ENCODE assay signal across 9 cellular contexts in the genomic region with DNA sequence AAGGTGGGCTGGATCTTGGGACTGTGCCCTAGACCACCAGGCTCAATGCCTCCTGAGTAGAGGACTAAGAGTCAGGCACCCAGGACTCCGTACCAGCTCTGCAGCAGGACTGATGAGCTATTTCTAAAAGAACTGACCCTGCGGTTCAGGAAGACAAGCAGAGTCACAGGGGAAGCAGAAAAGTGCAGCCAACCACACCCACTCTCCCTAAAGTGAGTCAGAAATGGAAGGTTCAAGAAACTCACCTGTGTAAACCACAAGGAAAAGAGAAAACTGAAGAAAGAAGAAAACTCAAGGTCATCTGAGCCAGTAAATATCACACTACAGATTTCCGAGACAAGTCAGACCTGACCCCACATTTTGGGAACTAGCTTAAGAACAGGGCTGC. TPM values are rescaled to one million over a fixed set of nuclear protein-coding genes. Genes with fewer than 3 reads are reported as not detected.
DNase-seq lines count a peak whose midpoint lies in the region; ATAC-seq and TF ChIP-seq lines count a peak whose summit lies in the region.
"Had no signal": no experiment of that assay in that cellular context is flagged by ENCODE, and none has a peak within 500 bp of the region (broad histone marks: within the 10 kb centered on the region; RNA-seq: fewer than 3 reads in every experiment).

No MANE protein-coding gene starts in this region.

- 90 to 100% methylated on average over 2 to 3 of the region's 3 CpGs for WGBS in endodermal cell (ENCODE audit: insufficient coverage in 1 of 2, insufficient read length in 1 of 2), 2 experiments

- no peaks in the 10 kb centered on the region for H3K9me3 Mint-ChIP-seq in activated CD4-positive, alpha-beta T cell treated with anti-CD3 and anti-CD28 coated beads, Interleukin-2, amount 10 ng/mL, durations not matched to agents 7 days and 5 days
- H3K9me3 Mint-ChIP-seq in immature natural killer cell (no peaks in the 10 kb centered on the region), endodermal cell (peaks cover 2% of the 10 kb centered on the region)
- H3K9me3 Mint-ChIP-seq in stimulated activated naive CD8-positive, alpha-beta T cell treated with anti-CD3 and anti-CD28 coated beads, Interleukin-15, amount 100 ng/mL, for 72 hours = no peaks in the 10 kb centered on the region

- no peak for TF ChIP-seq CTCF in endodermal cell (conservative IDR thresholded peaks at IDR 0.05)

- no peak for DNase-seq in activated CD4-positive, alpha-beta T cell treated with anti-CD3 and anti-CD28 coated beads, Interleukin-2, amount 10 ng/mL, durations not matched to agents 7 days and 5 days
- DNase-seq in activated CD4-positive, alpha-beta T cell treated with anti-CD3 and anti-CD28 coated beads for 1 hour = no peak
- DNase-seq in T-helper 17 cell (no peak), immature natural killer cell (no peak), C1 segment of cervical spinal cord (lab: John Stamatoyannopoulos, UW) (no peak), endodermal cell (no peak)
- DNase-seq in stimulated activated naive CD8-positive, alpha-beta T cell treated with anti-CD3 and anti-CD28 coated beads, Interleukin-15, amount 100 ng/mL, for 72 hours = no peak

- peaks cover 70% of the 10 kb centered on the region for H3K4me1 Mint-ChIP-seq in activated CD4-positive, alpha-beta T cell treated with anti-CD3 and anti-CD28 coated beads, Interleukin-2, amount 10 ng/mL, durations not matched to agents 7 days and 5 days
- H3K4me1 Mint-ChIP-seq in T-helper 17 cell (peaks cover 49% of the 10 kb centered on the region), immature natural killer cell (peaks cover 53 to 74% of the 10 kb centered on the region in 2 donors), endodermal cell (no peaks in the 10 kb centered on the region)
- peaks cover 72% of the 10 kb centered on the region for H3K4me1 Mint-ChIP-seq in stimulated activated naive CD8-positive, alpha-beta T cell treated with anti-CD3 and anti-CD28 coated beads, Interleukin-15, amount 100 ng/mL, for 72 hours

- no peaks in the 10 kb centered on the region for H3K4me1 ChIP-seq in endodermal cell (ENCODE audit: control insufficient read depth, insufficient read depth, low read length)

- H3K4me3 ChIP-seq in endodermal cell (ENCODE audit: low read length) = no peak overlapping the region

- H3K27ac Mint-ChIP-seq in activated CD4-positive, alpha-beta T cell treated with anti-CD3 and anti-CD28 coated beads, Interleukin-2, amount 10 ng/mL, durations not matched to agents 7 days and 5 days = peak overlapping the region; percentile 92
- H3K27ac Mint-ChIP-seq in T-helper 17 cell = peak overlapping the region; percentile 80
- peak overlapping the region; percentile 52 to 96 (median 92) for H3K27ac Mint-ChIP-seq in immature natural killer cell
- H3K27ac Mint-ChIP-seq in stimulated activated naive CD8-positive, alpha-beta T cell treated with anti-CD3 and anti-CD28 coated beads, Interleukin-15, amount 100 ng/mL, for 72 hours = peak overlapping the region in 1 of 2 donors; percentile 70
- H3K27ac Mint-ChIP-seq in endodermal cell = no peak overlapping the region

- POLR2A ChIA-PET in activated CD4-positive, alpha-beta T cell treated with anti-CD3 and anti-CD28 coated beads, Interleukin-2, amount 10 ng/mL, durations not matched to agents 7 days and 5 days (lab: Charles Lee) = interaction anchor here (0.6 kb wide), 1 partner anchor 26 kb away, joined by 5 read pairs; no protein-coding TSS in a partner anchor

- no peak overlapping the region for H3K9ac ChIP-seq in endodermal cell (ENCODE audit: extremely low read depth, low read length, poor library complexity, severe bottlenecking)

- H3K27me3 Mint-ChIP-seq in activated CD4-positive, alpha-beta T cell treated with anti-CD3 and anti-CD28 coated beads, Interleukin-2, amount 10 ng/mL, durations not matched to agents 7 days and 5 days = no peaks in the 10 kb centered on the region
- no peaks in the 10 kb centered on the region for H3K27me3 Mint-ChIP-seq in T-helper 17 cell
- H3K27me3 Mint-ChIP-seq in immature natural killer cell (ENCODE audit: low read depth in 3 of 3) = peaks cover 2 to 9% (median 4%) of the 10 kb centered on the region in 3 donors
- no peaks in the 10 kb centered on the region for H3K27me3 Mint-ChIP-seq in stimulated activated naive CD8-positive, alpha-beta T cell treated with anti-CD3 and anti-CD28 coated beads, Interleukin-15, amount 100 ng/mL, for 72 hours
- peaks cover 30% of the 10 kb centered on the region for H3K27me3 Mint-ChIP-seq in endodermal cell (ENCODE audit: insufficient read depth)

- CTCF ChIA-PET in activated CD4-positive, alpha-beta T cell treated with anti-CD3 and anti-CD28 coated beads, Interleukin-2, amount 10 ng/mL, durations not matched to agents 7 days and 5 days (lab: Charles Lee) = interaction anchor here (1.1 to 1.8 kb wide), 3 partner anchors 12 to 294 kb away, joined by 3 to 7 read pairs (median 3); no protein-coding TSS in a partner anchor

- H3K4me3 Mint-ChIP-seq in activated CD4-positive, alpha-beta T cell treated with anti-CD3 and anti-CD28 coated beads, Interleukin-2, amount 10 ng/mL, durations not matched to agents 7 days and 5 days = peak overlapping the region; percentile 90
- H3K4me3 Mint-ChIP-seq in T-helper 17 cell (peak overlapping the region; percentile 85), immature natural killer cell (peak overlapping the region; percentile 90 to 95 (median 92)), endodermal cell (no peak overlapping the region)
- H3K4me3 Mint-ChIP-seq in stimulated activated naive CD8-positive, alpha-beta T cell treated with anti-CD3 and anti-CD28 coated beads, Interleukin-15, amount 100 ng/mL, for 72 hours = peak overlapping the region; percentile 56 to 94

- H3K27ac ChIP-seq in endodermal cell (ENCODE audit: low read depth, low read length) = no peak overlapping the region
- H3K27ac ChIP-seq: suprapubic skin had no signal

- H3K9me3 ChIP-seq in T-helper 17 cell (ENCODE audit: control insufficient read depth, low read length, poor library complexity, severe bottlenecking) = no peaks in the 10 kb centered on the region
- H3K9me3 ChIP-seq in endodermal cell (ENCODE audit: control insufficient read depth, low read length) = no peaks in the 10 kb centered on the region
- H3K9me3 ChIP-seq: suprapubic skin had no signal

- H3K27me3 ChIP-seq in endodermal cell (ENCODE audit: control insufficient read depth, insufficient read depth, low read length, poor library complexity, severe bottlenecking) = peaks cover 27% of the 10 kb centered on the region
- H3K27me3 ChIP-seq: suprapubic skin had no signal

- H3K36me3 Mint-ChIP-seq in activated CD4-positive, alpha-beta T cell treated with anti-CD3 and anti-CD28 coated beads, Interleukin-2, amount 10 ng/mL, durations not matched to agents 7 days and 5 days (ENCODE audit: low read depth) = peaks cover 51% of the 10 kb centered on the region
- peaks cover 3% of the 10 kb centered on the region for H3K36me3 Mint-ChIP-seq in T-helper 17 cell (ENCODE audit: low read depth)
- peaks cover 0 to 12% (median 5%) of the 10 kb centered on the region in 3 donors for H3K36me3 Mint-ChIP-seq in immature natural killer cell
- no peaks in the 10 kb centered on the region for H3K36me3 Mint-ChIP-seq in endodermal cell (ENCODE audit: low read depth)

- no peak for ATAC-seq in T-helper 17 cell
- ATAC-seq in stimulated activated naive CD8-positive, alpha-beta T cell treated with anti-CD3 and anti-CD28 coated beads, Interleukin-15, amount 100 ng/mL, for 72 hours = no peak
- ATAC-seq in HG02840 (IDR thresholded peaks at IDR 0.05; ENCODE audit: low FRiP score, unreplicated experiment) = no peak

- no peaks in the 10 kb centered on the region for H3K36me3 ChIP-seq in endodermal cell (ENCODE audit: control insufficient read depth, insufficient read depth, low read length)

RNA-seq across cellular contexts. Expression of gene PARP12, which starts 2.5 kb away (rescaled TPM):
- total RNA-seq in activated CD4-positive, alpha-beta T cell treated with anti-CD3 and anti-CD28 coated beads, Interleukin-2, amount 10 ng/mL, durations not matched to agents 7 days and 5 days = 100 to 1,000 TPM; 121 to 129 TPM
- 100 to 1,000 TPM; 134 to 138 TPM for total RNA-seq in T-helper 17 cell
- 10 to 100 TPM; 23.3 to 26.8 (median 24.3) TPM for polyA plus RNA-seq in immature natural killer cell
- 10 to 100 TPM in 1 of 2 donors, 1 to 10 TPM in 1; 9.4 to 10.4 TPM for total RNA-seq in endodermal cell
- polyA plus RNA-seq in endodermal cell (2013, experiment 1 of 2) = 1.00 TPM
- polyA plus RNA-seq in endodermal cell (2013, experiment 2 of 2) = 0.75 TPM

Comparison
In these comparisons a context has a peak if more than half of its experiments do, and no peak if none do; other contexts are left out.
1. RNA of gene PARP12, which starts 2.5 kb away (total RNA-seq): 134 to 138 TPM in T-helper 17 cell and 121 to 129 TPM in activated CD4-positive, alpha-beta T cell treated with anti-CD3 and anti-CD28 coated beads, Interleukin-2, amount 10 ng/mL, durations not matched to agents 7 days and 5 days; 9.4 to 10.4 TPM in endodermal cell; every median in the first group is over 10 times any median in the second.